Comparison of ENCODE assay signal across 6 cellular contexts in genomic region chr3:125925727-125926126, GRCh38. TPM values are rescaled to one million over a fixed set of nuclear protein-coding genes. Genes with fewer than 3 reads are reported as not detected.
"Had no signal": no experiment of that assay in that cellular context is flagged by ENCODE, and none has a peak within 500 bp of the region (broad histone marks: within the 10 kb centered on the region; RNA-seq: fewer than 3 reads in every experiment).

No MANE protein-coding gene starts in this region.

RNA-seq across cellular contexts. Expression of gene ROPN1B, which starts 43.3 kb away (rescaled TPM):
- total RNA-seq: stomach, subcutaneous adipose tissue, thoracic aorta, transverse colon, upper lobe of right lung, vagina had no signal
